In genomic region chr4:60116592-60116991, GRCh38 we compare ENCODE assay signal across 8 cellular contexts.
"Had no signal": no experiment of that assay in that cellular context is flagged by ENCODE, and none has a peak within 500 bp of the region (broad histone marks: within the 10 kb centered on the region; RNA-seq: fewer than 3 reads in every experiment).

No MANE protein-coding gene starts in this region.

- FAIRE-seq: G401.6, GM12878, GM12891, GM12892, GM18507, GM19239 had no signal

- ATAC-seq: GM12878 had no signal

- H3K4me3 ChIP-seq: GM12878 had no signal

- DNase-seq: GDM1, GF-D8 had no signal
